Comparison of ENCODE assay signal across 19 cellular contexts in the genomic region with DNA sequence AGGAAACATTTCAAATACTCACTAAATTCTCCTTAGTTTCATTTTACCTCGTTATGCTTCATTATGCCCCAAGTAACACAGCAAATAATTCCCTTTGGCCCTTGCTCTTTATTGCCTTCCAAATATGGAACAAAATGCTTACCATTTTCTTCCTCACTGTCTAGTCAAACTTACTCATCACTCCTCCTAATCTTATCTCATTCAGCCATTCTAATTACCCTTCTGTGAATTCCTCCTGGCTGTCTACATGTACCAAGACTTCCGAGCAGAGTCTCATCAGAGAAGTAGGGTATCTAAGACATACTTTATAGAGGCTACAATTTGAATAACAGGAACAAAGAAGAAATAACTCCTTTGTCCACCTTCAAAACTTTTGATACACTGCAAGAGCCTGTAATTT.
"Had no signal": no experiment of that assay in that cellular context is flagged by ENCODE, and none has a peak within 500 bp of the region (broad histone marks: within the 10 kb centered on the region; RNA-seq: fewer than 3 reads in every experiment).

No MANE protein-coding gene starts in this region.

- H3K9me3 ChIP-seq: esophagus squamous epithelium, ovary, right lobe of liver, thoracic aorta, upper lobe of left lung had no signal

- H3K36me3 ChIP-seq: cardiac muscle cell, esophagus squamous epithelium, ovary, right lobe of liver, thoracic aorta, upper lobe of left lung had no signal

- H3K4me3 ChIP-seq: cardiac muscle cell, esophagus squamous epithelium, ovary, right lobe of liver, thoracic aorta, upper lobe of left lung had no signal

- H3K27ac ChIP-seq: cardiac muscle cell, esophagus squamous epithelium, ovary, right lobe of liver, thoracic aorta, upper lobe of left lung, VCaP had no signal

- DNase-seq: activated CD4-positive, alpha-beta T cell treated with anti-CD3 and anti-CD28 coated beads, Interleukin-2, amount 50 U/mL, for 1 hour; activated CD4-positive, CD25-positive, alpha-beta regulatory T cell treated with anti-CD3 and anti-CD28 coated beads, Interleukin-2, amount 50 U/mL, for 72 hours; activated CD8-positive, alpha-beta memory T cell treated with anti-CD3 and anti-CD28 coated beads for 24 hours; activated CD8-positive, alpha-beta memory T cell treated with anti-CD3 and anti-CD28 coated beads, Interleukin-2, amount 50 U/mL, for 48 hours; activated effector memory CD4-positive, alpha-beta T cell treated with anti-CD3 and anti-CD28 coated beads, Interleukin-2, amount 50 U/mL, for 16 hours; activated naive CD4-positive, alpha-beta T cell treated with anti-CD3 and anti-CD28 coated beads, Interleukin-2, amount 50 U/mL, for 16 hours; activated T-cell treated with anti-CD3 and anti-CD28 coated beads, Interleukin-2, amount 50 U/mL, for 72 hours; dermis blood vessel endothelial cell; effector memory CD4-positive, alpha-beta T cell; esophagus squamous epithelium; naive thymus-derived CD4-positive, alpha-beta T cell; ovary; right lobe of liver; stimulated activated CD4-positive, alpha-beta T cell treated with anti-CD3 and anti-CD28 coated beads, Interleukin-4, amount 100 ng/mL, for 4 hours had no signal

- ATAC-seq: activated T-cell treated with anti-CD3 and anti-CD28 coated beads, Interleukin-2, amount 50 U/mL, for 72 hours; naive thymus-derived CD4-positive, alpha-beta T cell; right lobe of liver; stimulated activated memory B cell treated with anti-CD40 and anti-IgM and Interleukin-4, amounts not matched to agents 10 μg/mL and 1 μg/mL and 100 μg/mL, for 72 hours had no signal

- H3K27me3 ChIP-seq: cardiac muscle cell, esophagus squamous epithelium, ovary, right lobe of liver, upper lobe of left lung had no signal

- H3K4me1 ChIP-seq: esophagus squamous epithelium, upper lobe of left lung had no signal
